ENCODE assay signal across 8 cellular contexts in genomic region chr19:35545001-35545854, GRCh38. TPM values are rescaled to one million over a fixed set of nuclear protein-coding genes. Genes with fewer than 3 reads are reported as not detected.
DNase-seq lines count a peak whose midpoint lies in the region; ATAC-seq and TF ChIP-seq lines count a peak whose summit lies in the region.

A gene with protein sequence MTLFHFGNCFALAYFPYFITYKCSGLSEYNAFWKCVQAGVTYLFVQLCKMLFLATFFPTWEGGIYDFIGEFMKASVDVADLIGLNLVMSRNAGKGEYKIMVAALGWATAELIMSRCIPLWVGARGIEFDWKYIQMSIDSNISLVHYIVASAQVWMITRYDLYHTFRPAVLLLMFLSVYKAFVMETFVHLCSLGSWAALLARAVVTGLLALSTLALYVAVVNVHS (plus strand): TSS chr19:35545626. CDS start chr19:35545740, 114 bp downstream.

- H3K27me3 ChIP-seq in RWPE2 (ENCODE audit: insufficient read depth, poor library complexity, severe bottlenecking) = no peaks in the 10 kb centered on the region

- H3K36me3 Mint-ChIP-seq in nephron progenitor cell (ENCODE audit: low read depth) = peaks cover 4% of the 10 kb centered on the region
- H3K36me3 Mint-ChIP-seq in stimulated activated naive CD8-positive, alpha-beta T cell treated with anti-CD3 and anti-CD28 coated beads, Interleukin-15, Interleukin-2, amounts not matched to agents 100 ng/mL and 50 ng/mL, for 24 hours (ENCODE audit: low read depth) = peaks cover 40% of the 10 kb centered on the region

- H3K27ac Mint-ChIP-seq in nephron progenitor cell = peak within 1 kb of the TSS; percentile 73
- H3K27ac Mint-ChIP-seq in stimulated activated naive CD8-positive, alpha-beta T cell treated with anti-CD3 and anti-CD28 coated beads, Interleukin-15, Interleukin-2, amounts not matched to agents 100 ng/mL and 50 ng/mL, for 24 hours = peak within 1 kb of the TSS; percentile 96

- peaks cover 21% of the 10 kb centered on the region for H3K36me3 ChIP-seq in RWPE2 (ENCODE audit: low read depth)

- no peaks in the 10 kb centered on the region for H3K27me3 Mint-ChIP-seq in nephron progenitor cell (ENCODE audit: low read depth, poor library complexity)
- H3K27me3 Mint-ChIP-seq in stimulated activated naive CD8-positive, alpha-beta T cell treated with anti-CD3 and anti-CD28 coated beads, Interleukin-15, Interleukin-2, amounts not matched to agents 100 ng/mL and 50 ng/mL, for 24 hours = no peaks in the 10 kb centered on the region

- H3K4me1 Mint-ChIP-seq in nephron progenitor cell = peaks cover 37% of the 10 kb centered on the region
- H3K4me1 Mint-ChIP-seq in stimulated activated naive CD8-positive, alpha-beta T cell treated with anti-CD3 and anti-CD28 coated beads, Interleukin-15, Interleukin-2, amounts not matched to agents 100 ng/mL and 50 ng/mL, for 24 hours (ENCODE audit: low read depth) = peaks cover 34% of the 10 kb centered on the region

- peak; percentile 80 for ATAC-seq in GM21786 (IDR thresholded peaks at IDR 0.05; ENCODE audit: unreplicated experiment)
- peak; percentile 91 for ATAC-seq in RWPE2 (ENCODE audit: low read depth)

- peaks cover 6% of the 10 kb centered on the region for H3K4me1 ChIP-seq in RWPE2 (ENCODE audit: insufficient read depth, poor library complexity, severe bottlenecking)

- peak; percentile 87 for DNase-seq in DMS53 treated with DMSO at 0.1 percent for 48 hours (lab: John Stamatoyannopoulos, UW; ENCODE audit: unreplicated experiment)
- DNase-seq in LHCN-M2 (ENCODE audit: low read depth) = peak; percentile 83
- peak; percentile 93 for DNase-seq in RWPE2 (ENCODE audit: low spot score)
- DNase-seq in activated effector memory CD4-positive, alpha-beta T cell treated with Interleukin-2 at 50 U/mL for 16 hours = peak; percentile 67
- peak; percentile 75 for DNase-seq in fibroblast of the aortic adventitia (ENCODE audit: low read depth)
- peak; percentile 91 for DNase-seq in nephron progenitor cell

- H3K27ac ChIP-seq in RWPE2 (ENCODE audit: poor library complexity, severe bottlenecking) = peak within 1 kb of the TSS; percentile 31

- H3K4me3 ChIP-seq in RWPE2 (ENCODE audit: severe bottlenecking) (peak within 1 kb of the TSS; percentile 65), fibroblast of the aortic adventitia (ENCODE audit: low read depth, low read length) (peak within 1 kb of the TSS; percentile 90)

- no peaks in the 10 kb centered on the region for H3K9me3 Mint-ChIP-seq in nephron progenitor cell
- no peaks in the 10 kb centered on the region for H3K9me3 Mint-ChIP-seq in stimulated activated naive CD8-positive, alpha-beta T cell treated with anti-CD3 and anti-CD28 coated beads, Interleukin-15, Interleukin-2, amounts not matched to agents 100 ng/mL and 50 ng/mL, for 24 hours

- H3K9me3 ChIP-seq in RWPE2 (ENCODE audit: severe bottlenecking) = no peaks in the 10 kb centered on the region

- TF ChIP-seq CTCF in RWPE2 (IDR thresholded peaks at IDR 0.05; ENCODE audit: poor library complexity, severe bottlenecking) (no peak), fibroblast of the aortic adventitia (IDR thresholded peaks at IDR 0.05; ENCODE audit: insufficient read depth, low read length) (no peak), nephron progenitor cell (IDR thresholded peaks at IDR 0.05) (no peak)

- peak within 1 kb of the TSS; percentile 95 for H3K4me3 Mint-ChIP-seq in nephron progenitor cell
- H3K4me3 Mint-ChIP-seq in stimulated activated naive CD8-positive, alpha-beta T cell treated with anti-CD3 and anti-CD28 coated beads, Interleukin-15, Interleukin-2, amounts not matched to agents 100 ng/mL and 50 ng/mL, for 24 hours = peak within 1 kb of the TSS; percentile 97

RNA-seq across cellular contexts. Expression of the gene that starts here (rescaled TPM):
- total RNA-seq in LHCN-M2 (2014; rRNA removed) = 106 and 114 TPM in 2 replicates
- 151 TPM for polyA plus RNA-seq in LHCN-M2 (2012)
- total RNA-seq in fibroblast of the aortic adventitia (ENCODE audit: low replicate concordance) = 25.0 and 63.7 TPM in 2 replicates

Comparison
In these comparisons a context has a peak if more than half of its experiments do, and no peak if none do; other contexts are left out.
1. Peak in every context shown above with its lines: DNase-seq, ATAC-seq, H3K4me3 ChIP-seq and H3K27ac ChIP-seq.